Comparison of ENCODE assay signal across 13 cellular contexts in genomic region chr17:81132197-81132540, GRCh38. TPM values are rescaled to one million over a fixed set of nuclear protein-coding genes. Genes with fewer than 3 reads are reported as not detected.
"Had no signal": no experiment of that assay in that cellular context is flagged by ENCODE, and none has a peak within 500 bp of the region (broad histone marks: within the 10 kb centered on the region; RNA-seq: fewer than 3 reads in every experiment).

No MANE protein-coding gene starts in this region.

- H3K27me3 ChIP-seq: adrenal gland, right atrium auricular region had no signal

- DNase-seq: activated B cell treated with CpG ODN at 0.5 μM for 24 hours; activated CD4-positive, alpha-beta T cell treated with anti-CD3 and anti-CD28 coated beads, Interleukin-2, amount 10 ng/mL, durations not matched to agents 7 days and 5 days; activated naive CD4-positive, alpha-beta T cell treated with anti-CD3 and anti-CD28 coated beads, Interleukin-2, amount 50 U/mL, for 16 hours; adrenal gland; endodermal cell; erythroblast; immature natural killer cell; mesendoderm; T-helper 2 cell had no signal

- ATAC-seq: stimulated activated effector memory CD8-positive, alpha-beta T cell treated with anti-CD3 and anti-CD28 coated beads, Interleukin-12 subunit alpha, Interleukin-12 subunit beta, amount 100 ng/mL, for 72 hours had no signal

- H3K27ac ChIP-seq: adrenal gland, right atrium auricular region had no signal

- H3K4me3 ChIP-seq: adrenal gland, right atrium auricular region had no signal

- H3K36me3 ChIP-seq: adrenal gland, right atrium auricular region had no signal

- H3K4me1 ChIP-seq: adrenal gland, right atrium auricular region had no signal

- H3K9me3 ChIP-seq: adrenal gland, right atrium auricular region had no signal

RNA-seq across cellular contexts. Expression of gene PVALEF, which starts 33.1 kb away (rescaled TPM):
- total RNA-seq: activated B cell treated with CpG ODN at 0.5 μM for 24 hours; activated CD4-positive, alpha-beta T cell treated with anti-CD3 and anti-CD28 coated beads, Interleukin-2, amount 10 ng/mL, durations not matched to agents 7 days and 5 days; activated T-helper 2 cell treated with anti-CD3 and anti-CD28 coated beads, Interferon-gamma antibody, Interleukin-2, Interleukin-4, amounts not matched to agents 10 μg/mL and 5 μg/mL and 100 μg/mL, durations not matched to agents 14 hours and 24 hours and 36 hours; adrenal gland; endodermal cell; glomerular endothelial cell; right atrium auricular region had no signal
